ENCODE assay signal across 12 cellular contexts in genomic region chr5:143657814-143658395, GRCh38.
DNase-seq lines count a peak whose midpoint lies in the region; FAIRE-seq and TF ChIP-seq lines count a peak whose summit lies in the region.
"Had no signal": no experiment of that assay in that cellular context is flagged by ENCODE, and none has a peak within 500 bp of the region (broad histone marks: within the 10 kb centered on the region; RNA-seq: fewer than 3 reads in every experiment).

No MANE protein-coding gene starts in this region.

- no peaks in the 10 kb centered on the region for H3K79me2 ChIP-seq in endothelial cell of umbilical vein (ENCODE audit: control insufficient read depth, insufficient read depth, low read length)

- no peak overlapping the region for H3K4me3 ChIP-seq in endothelial cell of umbilical vein (replicated peaks in 1 of 3; ENCODE audit: insufficient read depth in 1 of 3, low read depth in 1 of 3, low read length in 3 of 3)
- no peak overlapping the region for H3K4me3 ChIP-seq in suprapubic skin
- no peak overlapping the region for H3K4me3 ChIP-seq in brain microvascular endothelial cell (ENCODE audit: low read depth, low read length)
- H3K4me3 ChIP-seq: SK-N-MC had no signal

- TF ChIP-seq POLR2A in endothelial cell of umbilical vein (IDR thresholded peaks at IDR 0.05; ENCODE audit: low read depth, low read length) = no peak
- TF ChIP-seq POLR2A in suprapubic skin (IDR thresholded peaks at IDR 0.05) = no peak

- CTCF ChIA-PET in endothelial cell of umbilical vein (lab: Charles Lee) = interaction anchor here (0.6 kb wide), 1 partner anchor 22 kb away, joined by 4 read pairs; no protein-coding TSS in a partner anchor

- H3K9me3 ChIP-seq in endothelial cell of umbilical vein (replicated peaks; ENCODE audit: control insufficient read depth, insufficient read depth, low read length) (no peaks in the 10 kb centered on the region), suprapubic skin (no peaks in the 10 kb centered on the region)

- H3K9ac ChIP-seq in endothelial cell of umbilical vein (replicated peaks; ENCODE audit: extremely low read depth, insufficient read depth, low read length) = no peak overlapping the region

- no peak overlapping the region for H2AFZ ChIP-seq in endothelial cell of umbilical vein (ENCODE audit: low read depth, low read length)

- H3K9me1 ChIP-seq in endothelial cell of umbilical vein (replicated peaks; ENCODE audit: control insufficient read depth, extremely low read depth, insufficient read depth, low read length) = no peaks in the 10 kb centered on the region

- H4K20me1 ChIP-seq in endothelial cell of umbilical vein (replicated peaks; ENCODE audit: control insufficient read depth, extremely low read depth, insufficient read depth, low read length) = no peaks in the 10 kb centered on the region

- POLR2A ChIA-PET in endothelial cell of umbilical vein (lab: Charles Lee) = no interaction called here

- dilution Hi-C loops in endothelial cell of umbilical vein (cut with MboI; ENCODE audit: extremely low pct_ligation_motif_present, low sequenced_read_pairs) = no loop called here

- no peak for TF ChIP-seq EP300 in suprapubic skin (IDR thresholded peaks at IDR 0.05)

- no peaks in the 10 kb centered on the region for H3K36me3 ChIP-seq in endothelial cell of umbilical vein (ENCODE audit: control insufficient read depth in 2 of 2, extremely low read depth in 1 of 2, insufficient read depth in 2 of 2, low read length in 2 of 2)
- H3K36me3 ChIP-seq in suprapubic skin = no peaks in the 10 kb centered on the region
- no peaks in the 10 kb centered on the region for H3K36me3 ChIP-seq in brain microvascular endothelial cell (replicated peaks)

- no TSS peak for BruUV-seq in endothelial cell of umbilical vein (replicated peaks; lab: Mats Ljungman, UMichigan)

- in situ Hi-C loops in brain microvascular endothelial cell (cut with HindIII; ENCODE audit: low pct_ligation_motif_present, low sequenced_read_pairs) = no loop called here

- TF ChIP-seq CTCF in endothelial cell of umbilical vein (IDR thresholded peaks at IDR 0.05; ENCODE audit: extremely low read depth in 1 of 2, insufficient read depth in 1 of 2, low read depth in 1 of 2, low read length in 2 of 2) (no peak), suprapubic skin (IDR thresholded peaks at IDR 0.05) (no peak), brain microvascular endothelial cell (IDR thresholded peaks at IDR 0.05; ENCODE audit: low read depth, low read length, missing control alignments) (no peak)

- no peak overlapping the region for H3K4me2 ChIP-seq in endothelial cell of umbilical vein (ENCODE audit: insufficient read depth, low read length)

- peaks cover 0 to 4% of the 10 kb centered on the region in 2 experiments for H3K27me3 ChIP-seq in endothelial cell of umbilical vein (ENCODE audit: control insufficient read depth in 2 of 2, insufficient read depth in 2 of 2, low read length in 2 of 2)
- no peaks in the 10 kb centered on the region for H3K27me3 ChIP-seq in suprapubic skin
- H3K27me3 ChIP-seq in brain microvascular endothelial cell (replicated peaks) = no peaks in the 10 kb centered on the region

- FAIRE-seq in endothelial cell of umbilical vein (lab: Jason Lieb, UNC) (no peak), frontal cortex (lab: Jason Lieb, UNC) (no peak)

- no peaks in the 10 kb centered on the region for H3K4me1 ChIP-seq in endothelial cell of umbilical vein (ENCODE audit: control insufficient read depth, extremely low read depth, insufficient read depth, low read length)
- peaks cover 3% of the 10 kb centered on the region for H3K4me1 ChIP-seq in suprapubic skin

- H3K27ac ChIP-seq in endothelial cell of umbilical vein (ENCODE audit: insufficient read depth, low read depth, low read length) = no peak overlapping the region
- H3K27ac ChIP-seq in suprapubic skin = no peak overlapping the region
- H3K27ac ChIP-seq in brain microvascular endothelial cell = no peak overlapping the region
- H3K27ac ChIP-seq: SK-N-MC had no signal

- peak; percentile 87 for DNase-seq in DMS53 treated with DMSO at 0.1 percent for 48 hours (lab: John Stamatoyannopoulos, UW; ENCODE audit: unreplicated experiment)
- peak; percentile 75 to 95 (median 95) for DNase-seq in NCI-H1417 (lab: John Stamatoyannopoulos, UW)
- DNase-seq in NCI-H446 treated with DMSO at 0.1 percent for 48 hours (lab: John Stamatoyannopoulos, UW) = peak; percentile 96
- peak; percentile 4 for DNase-seq in endothelial cell of umbilical vein (ENCODE audit: low read depth, low spot score)
- no peak for DNase-seq in suprapubic skin (ENCODE audit: low spot score in 2 of 2)
- no peak for DNase-seq in OCI-M2 (lab: John Stamatoyannopoulos, UW; ENCODE audit: unreplicated experiment)
- DNase-seq in frontal cortex (ENCODE audit: low spot score in 2 of 2) = no peak
- DNase-seq in brain microvascular endothelial cell = no peak
- DNase-seq: activated T-cell treated with anti-CD3 and anti-CD28 coated beads, Interleukin-2, amount 50 U/mL, for 72 hours; CD4-positive, alpha-beta memory T cell; mesendoderm had no signal

- intact Hi-C loops in endothelial cell of umbilical vein (cut with micrococcal nuclease) = loop anchor here (10.0 kb wide), 1 partner anchor 527 kb away; no protein-coding TSS in a partner anchor

- WGBS in suprapubic skin = 80% methylated on average over 1 of the region's 1 CpG

TF ChIP-seq in endothelial cell of umbilical vein, 7 proteins besides CTCF, POLR2A, EP300 and RAD21:
- no peak for TF ChIP-seq GATA2 (IDR thresholded peaks at IDR 0.05; ENCODE audit: insufficient read depth, insufficient read length, low read depth, low read length)
- TF ChIP-seq JUN (IDR thresholded peaks at IDR 0.05; ENCODE audit: borderline replicate concordance, insufficient read depth, insufficient read length, low read depth) = no peak
- no peak for TF ChIP-seq EZH2 (IDR thresholded peaks at IDR 0.05; ENCODE audit: borderline replicate concordance, low read depth, low read length, severe bottlenecking)
- TF ChIP-seq POLR2AphosphoS5 (IDR thresholded peaks at IDR 0.05; ENCODE audit: insufficient read depth, low read depth, low read length) = no peak
- TF ChIP-seq MYC (IDR thresholded peaks at IDR 0.05; ENCODE audit: low read depth, low read length) = no peak
- TF ChIP-seq MAX (IDR thresholded peaks at IDR 0.05; ENCODE audit: insufficient read depth, insufficient read length) = no peak
- no peak for TF ChIP-seq FOS (IDR thresholded peaks at IDR 0.05; ENCODE audit: borderline replicate concordance, insufficient read depth, low read length)

Comparison
In these comparisons a context has a peak if more than half of its experiments do, and no peak if none do; other contexts are left out.
1. DNase-seq: peak in DMS53 treated with DMSO at 0.1 percent for 48 hours (single experiment), NCI-H1417 (3 of 3), NCI-H446 treated with DMSO at 0.1 percent for 48 hours (single experiment) and endothelial cell of umbilical vein (single experiment); none in suprapubic skin (0 of 2), OCI-M2 (single experiment), frontal cortex (0 of 2) and brain microvascular endothelial cell (single experiment).